11 cellular contexts compared by ENCODE assay signal in the genomic region with DNA sequence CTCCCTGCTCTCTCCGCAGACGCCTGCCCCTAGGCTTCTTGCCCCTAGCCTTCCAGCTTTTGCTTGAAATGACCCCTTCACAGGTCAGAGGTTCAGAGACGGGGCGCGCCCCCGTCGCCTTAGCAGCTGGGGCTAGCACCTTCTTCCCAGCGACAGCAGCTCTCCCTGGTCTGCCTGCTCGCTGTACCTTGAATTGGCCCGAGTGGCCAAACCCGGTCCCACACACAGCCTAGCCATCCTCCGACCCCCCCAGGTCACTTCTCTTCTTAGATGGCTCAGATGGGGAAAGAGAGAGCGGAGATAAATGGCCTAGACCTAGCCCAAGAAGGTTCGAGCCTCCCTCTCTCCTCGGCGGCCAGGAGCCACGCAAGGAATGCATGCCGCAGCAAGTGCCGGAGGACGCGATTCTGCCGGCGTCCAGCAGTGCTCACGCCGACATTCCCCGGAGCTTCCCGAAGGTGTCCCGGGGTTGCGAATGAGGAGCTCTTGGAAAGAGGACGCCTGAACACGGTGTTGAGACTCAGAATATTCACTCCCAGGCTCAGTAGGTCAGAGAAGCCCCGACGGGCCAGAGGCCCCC. TPM values are rescaled to one million over a fixed set of nuclear protein-coding genes. Genes with fewer than 3 reads are reported as not detected.
DNase-seq lines count a peak whose midpoint lies in the region; ATAC-seq and TF ChIP-seq lines count a peak whose summit lies in the region.
"Had no signal": no experiment of that assay in that cellular context is flagged by ENCODE, and none has a peak within 500 bp of the region (broad histone marks: within the 10 kb centered on the region; RNA-seq: fewer than 3 reads in every experiment).

No MANE protein-coding gene starts in this region.

- H3K4me3 ChIP-seq in mucosa of stomach (ENCODE audit: low read length), result peak overlapping the region; percentile 36
- H3K4me3 ChIP-seq in left lung, result no peak overlapping the region

- H3K9me3 ChIP-seq in CD4-positive, alpha-beta T cell (ENCODE audit: control insufficient read depth, low read length), result no peaks in the 10 kb centered on the region
- H3K9me3 ChIP-seq in mucosa of stomach (ENCODE audit: control insufficient read depth, low read length) (no peaks in the 10 kb centered on the region), left lung (no peaks in the 10 kb centered on the region)

- H3K4me1 ChIP-seq in mucosa of stomach (ENCODE audit: control insufficient read depth, insufficient read depth, low read length), result peaks cover 38% of the 10 kb centered on the region
- H3K4me1 ChIP-seq in left lung, result peaks cover 0 to 26% of the 10 kb centered on the region in 2 donors

- H3K36me3 ChIP-seq in mucosa of stomach (ENCODE audit: control insufficient read depth, insufficient read depth, low read length) (no peaks in the 10 kb centered on the region), left lung (no peaks in the 10 kb centered on the region)

- intact Hi-C loops in CD4-positive, alpha-beta T cell (cut with DNase I, micrococcal nuclease), result no loop called here
- intact Hi-C loops in left lung (cut with DNase I), result no loop called here

- TF ChIP-seq CTCF in CD4-positive, alpha-beta T cell (IDR thresholded peaks at IDR 0.05), result no peak
- TF ChIP-seq CTCF in GM10266 (IDR thresholded peaks at IDR 0.05; ENCODE audit: control insufficient read depth, insufficient read depth, low read depth, missing control alignments) (no peak), left lung (IDR thresholded peaks at IDR 0.05) (no peak)

- H3K9ac ChIP-seq in mucosa of stomach (ENCODE audit: low read length), result peak overlapping the region; percentile 58

- no peaks in the 10 kb centered on the region for H3K36me3 Mint-ChIP-seq in CD4-positive, alpha-beta T cell (ENCODE audit: low read depth)
- H3K36me3 Mint-ChIP-seq in activated T-helper 17 cell treated with anti-CD3 and anti-CD28 coated beads, Interleukin-2, amount 50 U/mL, for 72 hours (ENCODE audit: low read depth), result peaks cover 5% of the 10 kb centered on the region

- no peak for ATAC-seq in CD4-positive, alpha-beta T cell (ENCODE audit: poor library complexity)
- ATAC-seq in activated T-helper 17 cell treated with anti-CD3 and anti-CD28 coated beads, Interleukin-2, amount 50 U/mL, for 72 hours (replicated peaks), result no peak
- no peak for ATAC-seq in HG03354 (IDR thresholded peaks at IDR 0.05; ENCODE audit: poor library complexity, severe bottlenecking, unreplicated experiment)
- ATAC-seq in left lung, result no peak
- no peak for ATAC-seq in HG03175 (IDR thresholded peaks at IDR 0.05; ENCODE audit: unreplicated experiment)

- H3K27me3 Mint-ChIP-seq in CD4-positive, alpha-beta T cell, result peaks cover 84% of the 10 kb centered on the region
- H3K27me3 Mint-ChIP-seq in activated T-helper 17 cell treated with anti-CD3 and anti-CD28 coated beads, Interleukin-2, amount 50 U/mL, for 72 hours, result peaks cover 51% of the 10 kb centered on the region

- POLR2A ChIA-PET in CD4-positive, alpha-beta T cell (lab: Charles Lee), result no interaction called here

- peak overlapping the region; percentile 34 for H3K4me3 Mint-ChIP-seq in CD4-positive, alpha-beta T cell
- peak overlapping the region; percentile 39 for H3K4me3 Mint-ChIP-seq in activated T-helper 17 cell treated with anti-CD3 and anti-CD28 coated beads, Interleukin-2, amount 50 U/mL, for 72 hours

- H3K27ac Mint-ChIP-seq in CD4-positive, alpha-beta T cell, result no peak overlapping the region
- H3K27ac Mint-ChIP-seq in activated T-helper 17 cell treated with anti-CD3 and anti-CD28 coated beads, Interleukin-2, amount 50 U/mL, for 72 hours, result no peak overlapping the region

- CTCF ChIA-PET in CD4-positive, alpha-beta T cell (lab: Charles Lee), result no interaction called here

- no peak overlapping the region for H3K27ac ChIP-seq in CD4-positive, alpha-beta T cell (ENCODE audit: low read depth, low read length)
- no peak overlapping the region for H3K27ac ChIP-seq in left lung

- DNase-seq in CD4-positive, alpha-beta T cell, result no peak
- peak; percentile 32 for DNase-seq in GM10266 (ENCODE audit: extremely low spot score)
- DNase-seq in left lung, result no peak
- no peak for DNase-seq in Ammon's horn (ENCODE audit: low spot score)

- H3K27me3 ChIP-seq in CD4-positive, alpha-beta T cell (ENCODE audit: control insufficient read depth, insufficient read depth, low read length), result peaks cover 97% of the 10 kb centered on the region
- H3K27me3 ChIP-seq in mucosa of stomach (ENCODE audit: control insufficient read depth, insufficient read depth, low read length) (peaks cover 73% of the 10 kb centered on the region), left lung (peaks cover 96 to 100% of the 10 kb centered on the region in 2 donors)

- H3K9me3 Mint-ChIP-seq in CD4-positive, alpha-beta T cell, result no peaks in the 10 kb centered on the region
- H3K9me3 Mint-ChIP-seq in activated T-helper 17 cell treated with anti-CD3 and anti-CD28 coated beads, Interleukin-2, amount 50 U/mL, for 72 hours, result no peaks in the 10 kb centered on the region

- H3K4me1 Mint-ChIP-seq in CD4-positive, alpha-beta T cell (ENCODE audit: low read depth), result peaks cover 23% of the 10 kb centered on the region
- H3K4me1 Mint-ChIP-seq in activated T-helper 17 cell treated with anti-CD3 and anti-CD28 coated beads, Interleukin-2, amount 50 U/mL, for 72 hours, result peaks cover 6% of the 10 kb centered on the region

RNA-seq across cellular contexts. Expression of gene CDX2, which starts 1.3 kb away (rescaled TPM):
- not detected for total RNA-seq in CD4-positive, alpha-beta T cell
- not detected for total RNA-seq in activated T-helper 17 cell treated with anti-CD3 and anti-CD28 coated beads, Interleukin-2, amount 50 U/mL, for 72 hours
- not detected for total RNA-seq in left lung
- total RNA-seq: bronchial epithelial cell, liver, subcutaneous adipose tissue had no signal

RNA-seq across cellular contexts. Expression of gene URAD, which starts 20.7 kb away (rescaled TPM):
- not detected for total RNA-seq in CD4-positive, alpha-beta T cell
- not detected for total RNA-seq in activated T-helper 17 cell treated with anti-CD3 and anti-CD28 coated beads, Interleukin-2, amount 50 U/mL, for 72 hours
- not detected for total RNA-seq in left lung
- total RNA-seq: bronchial epithelial cell, liver had no signal

RNA-seq across cellular contexts. Expression of gene PDX1, which starts 48.0 kb away (rescaled TPM):
- total RNA-seq in CD4-positive, alpha-beta T cell, result not detected
- not detected for total RNA-seq in activated T-helper 17 cell treated with anti-CD3 and anti-CD28 coated beads, Interleukin-2, amount 50 U/mL, for 72 hours
- not detected for total RNA-seq in left lung
- total RNA-seq: bronchial epithelial cell, subcutaneous adipose tissue had no signal
